Comparison of ENCODE assay signal across 1 cellular context in the genomic region with DNA sequence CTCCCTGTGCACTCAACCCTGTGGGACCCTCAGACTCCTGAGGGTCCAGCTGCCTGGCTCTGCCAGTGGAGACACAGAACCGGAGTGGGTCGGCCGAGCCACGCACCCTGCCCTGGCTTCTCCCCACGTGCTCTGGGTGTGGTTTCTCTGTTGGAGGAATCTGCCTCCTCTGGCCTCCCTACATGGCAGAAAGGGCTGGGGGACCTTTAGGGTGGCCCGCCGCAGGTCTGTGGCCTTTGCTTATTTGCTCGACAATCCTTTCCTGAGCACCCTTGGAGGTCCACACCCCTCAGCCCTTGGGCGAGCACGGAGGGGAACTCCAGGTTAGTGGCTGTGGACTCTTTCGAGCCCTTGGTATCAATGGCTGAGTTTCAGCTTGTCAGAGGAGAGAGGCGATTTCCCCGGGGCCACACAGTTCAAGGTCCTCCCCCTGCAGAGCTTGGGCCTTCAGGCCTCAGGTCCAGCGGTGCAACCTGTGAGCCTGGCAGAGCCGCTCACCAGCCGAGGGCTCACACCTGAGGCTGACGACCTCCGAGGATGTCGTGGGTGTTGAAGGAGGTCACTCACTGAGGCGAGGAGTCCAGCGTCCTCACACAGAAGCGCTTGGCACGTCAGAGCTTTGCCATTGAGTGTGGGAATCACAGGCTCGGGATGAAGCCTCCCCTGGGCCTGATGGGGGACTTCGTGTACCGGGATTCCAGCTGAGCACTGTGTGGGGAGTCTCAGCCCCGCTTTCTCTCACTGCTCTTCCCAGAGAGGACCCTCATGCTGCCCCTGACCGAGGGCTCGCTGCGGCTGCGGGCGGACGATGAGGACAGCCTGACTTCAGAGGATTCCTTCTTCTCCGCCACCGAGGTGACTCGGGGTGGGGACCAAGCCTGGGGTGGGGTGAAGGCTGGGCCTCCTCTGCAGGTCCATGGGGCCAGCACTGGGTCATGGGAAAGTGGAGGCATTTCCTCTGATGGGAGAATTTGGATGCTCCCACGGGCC.
TF ChIP-seq lines count a peak whose summit lies in the region.

No MANE protein-coding gene starts in this region.

TF ChIP-seq in A549, 52 proteins besides CTCF, POLR2A, EP300 and RAD21:
- no peak for TF ChIP-seq ZNF302 (CRISPR knock-in tag; IDR thresholded peaks at IDR 0.05)
- TF ChIP-seq, protein P1, sequence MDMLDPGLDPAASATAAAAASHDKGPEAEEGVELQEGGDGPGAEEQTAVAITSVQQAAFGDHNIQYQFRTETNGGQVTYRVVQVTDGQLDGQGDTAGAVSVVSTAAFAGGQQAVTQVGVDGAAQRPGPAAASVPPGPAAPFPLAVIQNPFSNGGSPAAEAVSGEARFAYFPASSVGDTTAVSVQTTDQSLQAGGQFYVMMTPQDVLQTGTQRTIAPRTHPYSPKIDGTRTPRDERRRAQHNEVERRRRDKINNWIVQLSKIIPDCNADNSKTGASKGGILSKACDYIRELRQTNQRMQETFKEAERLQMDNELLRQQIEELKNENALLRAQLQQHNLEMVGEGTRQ (IDR thresholded peaks at IDR 0.05) = no peak
- TF ChIP-seq GATA3 (IDR thresholded peaks at IDR 0.05; ENCODE audit: borderline replicate concordance) = no peak
- no peak for TF ChIP-seq TP53 (CRISPR knock-in tag; IDR thresholded peaks at IDR 0.05)
- TF ChIP-seq HOXA7 (CRISPR knock-in tag; IDR thresholded peaks at IDR 0.05) = no peak
- no peak for TF ChIP-seq RNF2 (IDR thresholded peaks at IDR 0.05; ENCODE audit: borderline replicate concordance, low read depth)
- TF ChIP-seq BHLHE40 (IDR thresholded peaks at IDR 0.05; ENCODE audit: low read depth, low read length) = no peak
- no peak for TF ChIP-seq PHF8 (IDR thresholded peaks at IDR 0.05; ENCODE audit: borderline replicate concordance, low read depth)
- TF ChIP-seq ESRRA (IDR thresholded peaks at IDR 0.05; ENCODE audit: borderline replicate concordance, low read length) = no peak
- TF ChIP-seq KDM1A (IDR thresholded peaks at IDR 0.05; ENCODE audit: low read depth) = no peak
- no peak for TF ChIP-seq RFX5 (IDR thresholded peaks at IDR 0.05)
- TF ChIP-seq RARB (CRISPR knock-in tag; IDR thresholded peaks at IDR 0.05) = no peak
- no peak for TF ChIP-seq MAZ (IDR thresholded peaks at IDR 0.05; ENCODE audit: borderline replicate concordance, low read depth, low read length)
- TF ChIP-seq NFE2L2 (conservative IDR thresholded peaks at IDR 0.05; ENCODE audit: low read length) = no peak
- no peak for TF ChIP-seq ZC3H11A (IDR thresholded peaks at IDR 0.05)
- TF ChIP-seq RCOR1 (IDR thresholded peaks at IDR 0.05; ENCODE audit: low read depth, low read length) = no peak
- no peak for TF ChIP-seq MAFK (IDR thresholded peaks at IDR 0.05; ENCODE audit: partially characterized antibody)
- TF ChIP-seq, protein P2, sequence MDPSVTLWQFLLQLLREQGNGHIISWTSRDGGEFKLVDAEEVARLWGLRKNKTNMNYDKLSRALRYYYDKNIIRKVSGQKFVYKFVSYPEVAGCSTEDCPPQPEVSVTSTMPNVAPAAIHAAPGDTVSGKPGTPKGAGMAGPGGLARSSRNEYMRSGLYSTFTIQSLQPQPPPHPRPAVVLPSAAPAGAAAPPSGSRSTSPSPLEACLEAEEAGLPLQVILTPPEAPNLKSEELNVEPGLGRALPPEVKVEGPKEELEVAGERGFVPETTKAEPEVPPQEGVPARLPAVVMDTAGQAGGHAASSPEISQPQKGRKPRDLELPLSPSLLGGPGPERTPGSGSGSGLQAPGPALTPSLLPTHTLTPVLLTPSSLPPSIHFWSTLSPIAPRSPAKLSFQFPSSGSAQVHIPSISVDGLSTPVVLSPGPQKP (IDR thresholded peaks at IDR 0.05; ENCODE audit: low read depth, low read length) = no peak
- TF ChIP-seq, protein P3, sequence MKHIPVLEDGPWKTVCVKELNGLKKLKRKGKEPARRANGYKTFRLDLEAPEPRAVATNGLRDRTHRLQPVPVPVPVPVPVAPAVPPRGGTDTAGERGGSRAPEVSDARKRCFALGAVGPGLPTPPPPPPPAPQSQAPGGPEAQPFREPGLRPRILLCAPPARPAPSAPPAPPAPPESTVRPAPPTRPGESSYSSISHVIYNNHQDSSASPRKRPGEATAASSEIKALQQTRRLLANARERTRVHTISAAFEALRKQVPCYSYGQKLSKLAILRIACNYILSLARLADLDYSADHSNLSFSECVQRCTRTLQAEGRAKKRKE (CRISPR knock-in tag; IDR thresholded peaks at IDR 0.05; ENCODE audit: low read depth) = no peak
- no peak for TF ChIP-seq CBX2 (IDR thresholded peaks at IDR 0.05; ENCODE audit: borderline replicate concordance, low read depth)
